Comparison of ENCODE assay signal across 2 cellular contexts in the genomic region with DNA sequence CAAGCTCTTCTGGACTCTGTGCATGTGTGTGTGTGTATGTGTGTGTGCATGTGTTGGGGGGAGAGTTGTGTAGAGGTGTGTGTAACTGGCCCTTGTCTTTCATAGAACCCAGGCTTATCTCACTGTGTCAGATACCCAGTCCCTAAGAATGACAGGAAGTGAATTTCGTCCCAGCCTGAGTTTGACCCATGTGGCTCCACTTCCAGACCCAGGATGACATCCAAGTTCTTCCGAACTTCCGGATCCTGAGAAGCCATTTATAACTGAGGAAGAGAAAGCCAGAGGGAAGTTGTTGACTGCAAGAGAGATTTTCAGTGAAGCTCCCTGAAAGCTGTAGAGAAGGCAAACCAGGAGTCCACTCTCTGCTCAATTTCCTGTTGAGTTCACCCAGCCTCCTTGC.
A peak's percentile ranks its signal among the peaks of the same experiment; 100 is the strongest.
TF ChIP-seq lines count a peak whose summit lies in the region.

No MANE protein-coding gene starts in this region.

TF ChIP-seq in liver, 16 proteins besides CTCF, POLR2A, EP300 and RAD21:
- TF ChIP-seq, protein P1, sequence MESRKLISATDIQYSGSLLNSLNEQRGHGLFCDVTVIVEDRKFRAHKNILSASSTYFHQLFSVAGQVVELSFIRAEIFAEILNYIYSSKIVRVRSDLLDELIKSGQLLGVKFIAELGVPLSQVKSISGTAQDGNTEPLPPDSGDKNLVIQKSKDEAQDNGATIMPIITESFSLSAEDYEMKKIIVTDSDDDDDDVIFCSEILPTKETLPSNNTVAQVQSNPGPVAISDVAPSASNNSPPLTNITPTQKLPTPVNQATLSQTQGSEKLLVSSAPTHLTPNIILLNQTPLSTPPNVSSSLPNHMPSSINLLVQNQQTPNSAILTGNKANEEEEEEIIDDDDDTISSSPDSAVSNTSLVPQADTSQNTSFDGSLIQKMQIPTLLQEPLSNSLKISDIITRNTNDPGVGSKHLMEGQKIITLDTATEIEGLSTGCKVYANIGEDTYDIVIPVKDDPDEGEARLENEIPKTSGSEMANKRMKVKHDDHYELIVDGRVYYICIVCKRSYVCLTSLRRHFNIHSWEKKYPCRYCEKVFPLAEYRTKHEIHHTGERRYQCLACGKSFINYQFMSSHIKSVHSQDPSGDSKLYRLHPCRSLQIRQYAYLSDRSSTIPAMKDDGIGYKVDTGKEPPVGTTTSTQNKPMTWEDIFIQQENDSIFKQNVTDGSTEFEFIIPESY (IDR thresholded peaks at IDR 0.05), result no peak
- peak; percentile 70 for TF ChIP-seq NR2F2 (IDR thresholded peaks at IDR 0.05)

TF ChIP-seq in HepG2, 621 proteins besides CTCF, POLR2A, EP300 and RAD21:
- TF ChIP-seq, protein P2, sequence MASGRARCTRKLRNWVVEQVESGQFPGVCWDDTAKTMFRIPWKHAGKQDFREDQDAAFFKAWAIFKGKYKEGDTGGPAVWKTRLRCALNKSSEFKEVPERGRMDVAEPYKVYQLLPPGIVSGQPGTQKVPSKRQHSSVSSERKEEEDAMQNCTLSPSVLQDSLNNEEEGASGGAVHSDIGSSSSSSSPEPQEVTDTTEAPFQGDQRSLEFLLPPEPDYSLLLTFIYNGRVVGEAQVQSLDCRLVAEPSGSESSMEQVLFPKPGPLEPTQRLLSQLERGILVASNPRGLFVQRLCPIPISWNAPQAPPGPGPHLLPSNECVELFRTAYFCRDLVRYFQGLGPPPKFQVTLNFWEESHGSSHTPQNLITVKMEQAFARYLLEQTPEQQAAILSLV (CRISPR knock-in tag; IDR thresholded peaks at IDR 0.05; ENCODE audit: borderline replicate concordance), result no peak
TF ChIP-seq in HepG2: peak in this region for 0.
